Comparison of ENCODE assay signal across 19 cellular contexts in genomic region chr21:44686000-44686781, GRCh38. TPM values are rescaled to one million over a fixed set of nuclear protein-coding genes. Genes with fewer than 3 reads are reported as not detected.
DNase-seq lines count a peak whose midpoint lies in the region; ATAC-seq and TF ChIP-seq lines count a peak whose summit lies in the region.
"Had no signal": no experiment of that assay in that cellular context is flagged by ENCODE, and none has a peak within 500 bp of the region (broad histone marks: within the 10 kb centered on the region; RNA-seq: fewer than 3 reads in every experiment).

No MANE protein-coding gene starts in this region.

- H3K9me3 ChIP-seq in lung (ENCODE audit: control insufficient read depth in 2 of 2, insufficient read depth in 1 of 2, low read length in 1 of 2), result peaks cover 0 to 4% of the 10 kb centered on the region in 2 donors
- H3K9me3 ChIP-seq: BE2C, esophagus squamous epithelium, transverse colon had no signal

- H3K9me3 Mint-ChIP-seq in natural killer cell treated with Interleukin-12 subunit alpha and Interleukin-12 subunit beta and Interleukin-15 and Interleukin-18, amount 100 ng/mL, for 72 hours, result no peaks in the 10 kb centered on the region
- no peaks in the 10 kb centered on the region for H3K9me3 Mint-ChIP-seq in natural killer cell
- no peaks in the 10 kb centered on the region for H3K9me3 Mint-ChIP-seq in activated CD8-positive, alpha-beta T cell treated with anti-CD3 and anti-CD28 coated beads for 36 hours
- H3K9me3 Mint-ChIP-seq: activated naive CD4-positive, alpha-beta T cell treated with anti-CD3 and anti-CD28 coated beads, Interleukin-2, amount 50 U/mL, for 24 hours; nephron; stimulated activated memory B cell treated with anti-CD40 and anti-IgM and Interleukin-4, amounts not matched to agents 10 μg/mL and 1 μg/mL and 100 μg/mL, for 72 hours had no signal

- no peak for TF ChIP-seq CTCF in natural killer cell (IDR thresholded peaks at IDR 0.05)
- TF ChIP-seq CTCF in activated CD8-positive, alpha-beta T cell treated with anti-CD3 and anti-CD28 coated beads for 36 hours (IDR thresholded peaks at IDR 0.05), result no peak
- TF ChIP-seq CTCF in lung (IDR thresholded peaks at IDR 0.05; ENCODE audit: control extremely low read depth, extremely low read depth), result no peak

- H3K36me3 ChIP-seq in lung (ENCODE audit: control insufficient read depth in 2 of 2, insufficient read depth in 2 of 2, low read length in 2 of 2), result no peaks in the 10 kb centered on the region
- H3K36me3 ChIP-seq: BE2C, esophagus squamous epithelium, transverse colon had no signal

- no peak for DNase-seq in natural killer cell treated with Interleukin-12 subunit alpha and Interleukin-12 subunit beta and Interleukin-15 and Interleukin-18, amount 100 ng/mL, for 72 hours (ENCODE audit: low spot score)
- DNase-seq in natural killer cell (no peak), lung (ENCODE audit: low spot score) (peak; percentile 25), NCI-H187 treated with DMSO at 0.1 percent for 48 hours (lab: John Stamatoyannopoulos, UW) (no peak), putamen (ENCODE audit: low spot score) (no peak)
- peak; percentile 49 for DNase-seq in activated CD8-positive, alpha-beta T cell treated with anti-CD3 and anti-CD28 coated beads for 36 hours
- DNase-seq: BE2C; esophagus squamous epithelium; KG1; mammary epithelial cell; NCI-H2171; NK-92 treated with Interleukin-12 subunit alpha and Interleukin-12 subunit beta, amount 100 ng/mL, for 24 hours; RPMI8226; transverse colon had no signal

- H3K4me3 ChIP-seq in lung, result no peak overlapping the region
- H3K4me3 ChIP-seq: esophagus squamous epithelium, transverse colon had no signal

- WGBS in lung, 2 donors, result 30 to 40% methylated on average over 13 to 14 of the region's 14 CpGs

- H3K27me3 Mint-ChIP-seq in natural killer cell treated with Interleukin-12 subunit alpha and Interleukin-12 subunit beta and Interleukin-15 and Interleukin-18, amount 100 ng/mL, for 72 hours, result peaks cover 29 to 30% of the 10 kb centered on the region in 2 donors
- peaks cover 20 to 54% of the 10 kb centered on the region in 2 donors for H3K27me3 Mint-ChIP-seq in natural killer cell (ENCODE audit: low read depth in 2 of 2)
- H3K27me3 Mint-ChIP-seq in activated CD8-positive, alpha-beta T cell treated with anti-CD3 and anti-CD28 coated beads for 36 hours, result no peaks in the 10 kb centered on the region

- peak overlapping the region in 1 of 2 donors; percentile 61 for H3K27ac Mint-ChIP-seq in natural killer cell treated with Interleukin-12 subunit alpha and Interleukin-12 subunit beta and Interleukin-15 and Interleukin-18, amount 100 ng/mL, for 72 hours
- peak overlapping the region in 1 of 2 donors; percentile 53 for H3K27ac Mint-ChIP-seq in natural killer cell
- no peak overlapping the region for H3K27ac Mint-ChIP-seq in activated CD8-positive, alpha-beta T cell treated with anti-CD3 and anti-CD28 coated beads for 36 hours
- H3K27ac Mint-ChIP-seq: activated naive CD4-positive, alpha-beta T cell treated with anti-CD3 and anti-CD28 coated beads, Interleukin-2, amount 50 U/mL, for 24 hours; nephron; stimulated activated memory B cell treated with anti-CD40 and anti-IgM and Interleukin-4, amounts not matched to agents 10 μg/mL and 1 μg/mL and 100 μg/mL, for 72 hours had no signal

- no peaks in the 10 kb centered on the region for H3K27me3 ChIP-seq in lung (ENCODE audit: control insufficient read depth, insufficient read depth)

- CTCF ChIA-PET in activated CD8-positive, alpha-beta T cell treated with anti-CD3 and anti-CD28 coated beads for 36 hours (lab: Charles Lee), result no interaction called here

- no peaks in the 10 kb centered on the region for H3K36me3 Mint-ChIP-seq in natural killer cell treated with Interleukin-12 subunit alpha and Interleukin-12 subunit beta and Interleukin-15 and Interleukin-18, amount 100 ng/mL, for 72 hours
- no peaks in the 10 kb centered on the region for H3K36me3 Mint-ChIP-seq in natural killer cell
- no peaks in the 10 kb centered on the region for H3K36me3 Mint-ChIP-seq in activated CD8-positive, alpha-beta T cell treated with anti-CD3 and anti-CD28 coated beads for 36 hours (ENCODE audit: low read depth)
- H3K36me3 Mint-ChIP-seq: stimulated activated memory B cell treated with anti-CD40 and anti-IgM and Interleukin-4, amounts not matched to agents 10 μg/mL and 1 μg/mL and 100 μg/mL, for 72 hours had no signal

- H3K4me1 ChIP-seq in lung (ENCODE audit: control insufficient read depth in 2 of 2, insufficient read depth in 2 of 2, low read length in 2 of 2), result no peaks in the 10 kb centered on the region
- H3K4me1 ChIP-seq: BE2C, esophagus squamous epithelium, transverse colon had no signal

- no peak overlapping the region for H3K4me3 Mint-ChIP-seq in natural killer cell treated with Interleukin-12 subunit alpha and Interleukin-12 subunit beta and Interleukin-15 and Interleukin-18, amount 100 ng/mL, for 72 hours
- no peak overlapping the region for H3K4me3 Mint-ChIP-seq in natural killer cell
- H3K4me3 Mint-ChIP-seq in activated CD8-positive, alpha-beta T cell treated with anti-CD3 and anti-CD28 coated beads for 36 hours, result no peak overlapping the region
- H3K4me3 Mint-ChIP-seq: activated naive CD4-positive, alpha-beta T cell treated with anti-CD3 and anti-CD28 coated beads, Interleukin-2, amount 50 U/mL, for 24 hours; nephron; stimulated activated memory B cell treated with anti-CD40 and anti-IgM and Interleukin-4, amounts not matched to agents 10 μg/mL and 1 μg/mL and 100 μg/mL, for 72 hours had no signal

- H3K27ac ChIP-seq in lung (ENCODE audit: low read depth in 1 of 2, low read length in 1 of 2), result no peak overlapping the region
- H3K27ac ChIP-seq: esophagus squamous epithelium, transverse colon had no signal

- H3K4me1 Mint-ChIP-seq in natural killer cell treated with Interleukin-12 subunit alpha and Interleukin-12 subunit beta and Interleukin-15 and Interleukin-18, amount 100 ng/mL, for 72 hours (ENCODE audit: low read depth in 2 of 2), result peaks cover 10 to 12% of the 10 kb centered on the region in 2 donors
- peaks cover 7 to 13% of the 10 kb centered on the region in 2 donors for H3K4me1 Mint-ChIP-seq in natural killer cell
- peaks cover 11% of the 10 kb centered on the region for H3K4me1 Mint-ChIP-seq in activated CD8-positive, alpha-beta T cell treated with anti-CD3 and anti-CD28 coated beads for 36 hours (ENCODE audit: low read depth)
- H3K4me1 Mint-ChIP-seq: stimulated activated memory B cell treated with anti-CD40 and anti-IgM and Interleukin-4, amounts not matched to agents 10 μg/mL and 1 μg/mL and 100 μg/mL, for 72 hours had no signal

- ATAC-seq in natural killer cell treated with Interleukin-12 subunit alpha and Interleukin-12 subunit beta and Interleukin-15 and Interleukin-18, amount 100 ng/mL, for 72 hours, result peak; percentile 41 to 61
- ATAC-seq in natural killer cell, result no peak
- peak; percentile 77 for ATAC-seq in activated CD8-positive, alpha-beta T cell treated with anti-CD3 and anti-CD28 coated beads for 36 hours
- no peak for ATAC-seq in lung (ENCODE audit: insufficient read depth, low FRiP score)
- no peak for ATAC-seq in GM21526 (IDR thresholded peaks at IDR 0.05; ENCODE audit: low FRiP score, unreplicated experiment)
- ATAC-seq: HCT116; stimulated activated memory B cell treated with anti-CD40 and anti-IgM and Interleukin-4, amounts not matched to agents 10 μg/mL and 1 μg/mL and 100 μg/mL, for 72 hours had no signal

- intact Hi-C loops in natural killer cell (cut with micrococcal nuclease), result no loop called here
- intact Hi-C loops in activated CD8-positive, alpha-beta T cell treated with anti-CD3 and anti-CD28 coated beads for 36 hours (cut with micrococcal nuclease), result no loop called here

- POLR2A ChIA-PET in activated CD8-positive, alpha-beta T cell treated with anti-CD3 and anti-CD28 coated beads for 36 hours (lab: Charles Lee), result no interaction called here

RNA-seq across cellular contexts. Expression of gene KRTAP12-1, which starts 4.2 kb away (rescaled TPM):
- total RNA-seq in natural killer cell treated with Interleukin-12 subunit alpha and Interleukin-12 subunit beta and Interleukin-15 and Interleukin-18, amount 100 ng/mL, for 72 hours, result not detected
- total RNA-seq in natural killer cell (not detected), lung (not detected)
- total RNA-seq in activated CD8-positive, alpha-beta T cell treated with anti-CD3 and anti-CD28 coated beads for 36 hours, result not detected
- polyA plus RNA-seq in lung, result not detected
- total RNA-seq: esophagus squamous epithelium, mammary epithelial cell, transverse colon had no signal
- polyA plus RNA-seq: mammary epithelial cell had no signal

RNA-seq across cellular contexts. Expression of gene KRTAP10-12, which starts 10.8 kb away (rescaled TPM):
- not detected for total RNA-seq in natural killer cell treated with Interleukin-12 subunit alpha and Interleukin-12 subunit beta and Interleukin-15 and Interleukin-18, amount 100 ng/mL, for 72 hours
- total RNA-seq in natural killer cell, result not detected
- total RNA-seq in activated CD8-positive, alpha-beta T cell treated with anti-CD3 and anti-CD28 coated beads for 36 hours, result not detected
- not detected for total RNA-seq in lung
- polyA plus RNA-seq in lung, result not detected
- total RNA-seq: esophagus squamous epithelium, mammary epithelial cell, transverse colon had no signal
- polyA plus RNA-seq: mammary epithelial cell had no signal

RNA-seq across cellular contexts. Expression of gene KRTAP12-2, which starts 19.5 kb away (rescaled TPM):
- total RNA-seq in natural killer cell treated with Interleukin-12 subunit alpha and Interleukin-12 subunit beta and Interleukin-15 and Interleukin-18, amount 100 ng/mL, for 72 hours, result not detected
- total RNA-seq in natural killer cell (not detected), lung (not detected)
- total RNA-seq in activated CD8-positive, alpha-beta T cell treated with anti-CD3 and anti-CD28 coated beads for 36 hours, result not detected
- polyA plus RNA-seq in lung, result not detected
- total RNA-seq: esophagus squamous epithelium, mammary epithelial cell, transverse colon had no signal
- polyA plus RNA-seq: mammary epithelial cell had no signal

RNA-seq across cellular contexts. Expression of gene TSPEAR, which starts 25.2 kb away (rescaled TPM):
- total RNA-seq in natural killer cell treated with Interleukin-12 subunit alpha and Interleukin-12 subunit beta and Interleukin-15 and Interleukin-18, amount 100 ng/mL, for 72 hours, result not detected
- total RNA-seq in natural killer cell (not detected), lung (1 to 10 TPM in 1 of 2 donors, under 1 TPM in 1; 0.43 to 2.1 TPM)
- not detected for total RNA-seq in activated CD8-positive, alpha-beta T cell treated with anti-CD3 and anti-CD28 coated beads for 36 hours
- under 1 TPM; 0.02 to 0.12 TPM for polyA plus RNA-seq in lung
- total RNA-seq: esophagus squamous epithelium, mammary epithelial cell, transverse colon had no signal
- polyA plus RNA-seq: mammary epithelial cell had no signal

RNA-seq across cellular contexts. Expression of gene KRTAP12-3, which starts 28.5 kb away (rescaled TPM):
- total RNA-seq in natural killer cell treated with Interleukin-12 subunit alpha and Interleukin-12 subunit beta and Interleukin-15 and Interleukin-18, amount 100 ng/mL, for 72 hours, result not detected
- 1 to 10 TPM in 2 of 3 donors, not detected in 1; 1.0 to 1.1 TPM for total RNA-seq in natural killer cell
- not detected for total RNA-seq in activated CD8-positive, alpha-beta T cell treated with anti-CD3 and anti-CD28 coated beads for 36 hours
- total RNA-seq in lung, result not detected
- not detected for polyA plus RNA-seq in lung
- total RNA-seq: esophagus squamous epithelium, mammary epithelial cell, transverse colon had no signal
- polyA plus RNA-seq: mammary epithelial cell had no signal

Comparison
In these comparisons a context has a peak if more than half of its experiments do, and no peak if none do; other contexts are left out.
1. ATAC-seq: peak in natural killer cell treated with Interleukin-12 subunit alpha and Interleukin-12 subunit beta and Interleukin-15 and Interleukin-18, amount 100 ng/mL, for 72 hours (2 of 2) and activated CD8-positive, alpha-beta T cell treated with anti-CD3 and anti-CD28 coated beads for 36 hours (single experiment); none in natural killer cell (0 of 3), lung (single experiment) and GM21526 (single experiment).
2. DNase-seq: peak in activated CD8-positive, alpha-beta T cell treated with anti-CD3 and anti-CD28 coated beads for 36 hours (single experiment) and lung (single experiment); none in natural killer cell treated with Interleukin-12 subunit alpha and Interleukin-12 subunit beta and Interleukin-15 and Interleukin-18, amount 100 ng/mL, for 72 hours (single experiment), natural killer cell (single experiment), NCI-H187 treated with DMSO at 0.1 percent for 48 hours (single experiment) and putamen (single experiment).